ENCODE assay signal across 11 cellular contexts in the genomic region with DNA sequence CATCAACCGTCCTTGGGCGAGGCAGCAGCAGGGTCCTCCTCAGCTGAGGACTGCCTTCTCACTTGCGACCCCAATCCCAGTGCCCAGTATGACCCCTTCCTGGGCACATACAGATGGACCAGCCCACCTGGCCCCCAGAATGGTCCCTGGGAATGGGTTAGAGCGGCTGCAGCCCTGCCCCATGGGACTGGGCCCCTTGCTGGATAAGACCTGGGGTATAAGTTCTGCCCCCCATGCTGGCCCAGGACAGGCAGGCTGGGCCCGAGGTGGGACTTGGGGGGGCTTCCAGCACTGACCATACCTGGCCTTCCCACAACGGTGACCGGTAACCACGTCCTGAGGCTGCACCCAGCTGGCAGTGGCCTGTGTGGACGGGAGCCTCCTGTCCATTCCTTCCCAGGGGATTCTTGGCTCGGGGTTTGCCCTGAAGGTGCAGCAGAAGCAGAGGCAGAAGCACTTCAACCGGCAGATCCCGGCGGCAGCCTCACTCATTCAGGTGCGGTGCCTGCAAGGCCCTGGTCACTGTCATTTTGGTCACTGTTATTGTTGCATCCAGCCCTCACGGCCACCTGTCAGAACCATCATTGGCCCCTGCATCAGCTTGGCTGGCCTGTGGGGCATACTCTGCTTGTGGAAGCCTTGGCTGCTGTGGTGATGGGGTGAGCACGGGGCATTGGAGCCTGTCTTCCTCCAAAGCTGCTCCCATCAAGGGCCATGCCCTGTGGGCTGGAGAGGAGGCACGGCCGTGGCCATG.
A peak's percentile ranks its signal among the peaks of the same experiment; 100 is the strongest.
DNase-seq lines count a peak whose midpoint lies in the region; ATAC-seq and TF ChIP-seq lines count a peak whose summit lies in the region.
"Had no signal": no experiment of that assay in that cellular context is flagged by ENCODE, and none has a peak within 500 bp of the region (broad histone marks: within the 10 kb centered on the region; RNA-seq: fewer than 3 reads in every experiment).

No MANE protein-coding gene starts in this region.

- H3K4me3 ChIP-seq in left lung (no peak overlapping the region), thyroid gland (replicated peaks in 1 of 3) (no peak overlapping the region), uterus (no peak overlapping the region)

- H3K9me3 ChIP-seq in left lung (no peaks in the 10 kb centered on the region), thyroid gland (no peaks in the 10 kb centered on the region), uterus (no peaks in the 10 kb centered on the region)

- peaks cover 0 to 26% of the 10 kb centered on the region in 2 donors for H3K36me3 ChIP-seq in left lung
- H3K36me3 ChIP-seq in thyroid gland: peaks cover 4 to 8% of the 10 kb centered on the region in 2 donors
- no peaks in the 10 kb centered on the region for H3K36me3 ChIP-seq in uterus

- TF ChIP-seq CTCF in left lung (IDR thresholded peaks at IDR 0.05) (no peak), thyroid gland (IDR thresholded peaks at IDR 0.05) (no peak), uterus (IDR thresholded peaks at IDR 0.05) (no peak)

- no peaks in the 10 kb centered on the region for H3K4me1 ChIP-seq in left lung
- no peaks in the 10 kb centered on the region for H3K4me1 ChIP-seq in thyroid gland
- H3K4me1 ChIP-seq in uterus: no peaks in the 10 kb centered on the region

- intact Hi-C loops in left lung (cut with DNase I) (no loop called here), thyroid gland (cut with DNase I) (no loop called here), uterus (cut with DNase I; ENCODE audit: low total_unique reads) (no loop called here)

- TF ChIP-seq POLR2A in thyroid gland (IDR thresholded peaks at IDR 0.05): no peak
- no peak for TF ChIP-seq POLR2A in uterus (IDR thresholded peaks at IDR 0.05)

- ATAC-seq in left lung: no peak
- ATAC-seq: activated T-cell treated with anti-CD3 and anti-CD28 coated beads, Interleukin-2, amount 50 U/mL, for 4 hours; naive thymus-derived CD4-positive, alpha-beta T cell had no signal

- H3K27ac ChIP-seq in left lung (no peak overlapping the region), thyroid gland (no peak overlapping the region), substantia nigra (ENCODE audit: low read depth, low read length, poor library complexity, severe bottlenecking) (no peak overlapping the region), uterus (no peak overlapping the region)

- peak; percentile 61 for DNase-seq in activated effector memory CD4-positive, alpha-beta T cell treated with anti-CD3 and anti-CD28 coated beads, Interleukin-2, amount 50 U/mL, for 16 hours
- DNase-seq in activated effector memory CD4-positive, alpha-beta T cell treated with Interleukin-2 at 50 U/mL for 16 hours: no peak
- peak; percentile 11 for DNase-seq in activated CD8-positive, alpha-beta memory T cell treated with anti-CD3 and anti-CD28 coated beads, Interleukin-2, amount 50 U/mL, for 4 hours
- DNase-seq in left lung: peak; percentile 23 to 39
- peak; percentile 0 to 1 for DNase-seq in thyroid gland
- DNase-seq in substantia nigra (lab: John Stamatoyannopoulos, UW): no peak
- DNase-seq in C1 segment of cervical spinal cord (lab: John Stamatoyannopoulos, UW): no peak
- DNase-seq in uterus: no peak
- DNase-seq: activated T-cell treated with anti-CD3 and anti-CD28 coated beads, Interleukin-2, amount 50 U/mL, for 4 hours; NCI-H2171 had no signal

- WGBS in thyroid gland, 2 donors: 91 to 99% methylated on average over 7 to 11 of the region's 18 CpGs

- H3K27me3 ChIP-seq in left lung: no peaks in the 10 kb centered on the region
- no peaks in the 10 kb centered on the region for H3K27me3 ChIP-seq in thyroid gland
- no peaks in the 10 kb centered on the region for H3K27me3 ChIP-seq in uterus

Comparison
In these comparisons a context has a peak if more than half of its experiments do, and no peak if none do; other contexts are left out.
1. DNase-seq: peak in activated effector memory CD4-positive, alpha-beta T cell treated with anti-CD3 and anti-CD28 coated beads, Interleukin-2, amount 50 U/mL, for 16 hours (single experiment), activated CD8-positive, alpha-beta memory T cell treated with anti-CD3 and anti-CD28 coated beads, Interleukin-2, amount 50 U/mL, for 4 hours (single experiment), left lung (2 of 2) and thyroid gland (2 of 2); none in activated effector memory CD4-positive, alpha-beta T cell treated with Interleukin-2 at 50 U/mL for 16 hours (single experiment), substantia nigra (0 of 49), C1 segment of cervical spinal cord (0 of 14) and uterus (0 of 2).